In genomic region chr6:2127484-2127911, GRCh38 we compare ENCODE assay signal across 8 cellular contexts.
DNase-seq lines count a peak whose midpoint lies in the region; ATAC-seq and TF ChIP-seq lines count a peak whose summit lies in the region.

No MANE protein-coding gene starts in this region.

- 59 to 77% (median 68%) methylated on average over 11 to 12 of the region's 12 CpGs for WGBS in adrenal gland, 4 donors

- H3K9me3 Mint-ChIP-seq in mesothelial cell of epicardium, result no peaks in the 10 kb centered on the region

- H3K36me3 Mint-ChIP-seq in mesothelial cell of epicardium, result no peaks in the 10 kb centered on the region

- TF ChIP-seq POLR2A in adrenal gland (IDR thresholded peaks at IDR 0.05), result no peak

- intact Hi-C loops in adrenal gland (cut with DNase I), result no loop called here

- H3K27ac ChIP-seq in adrenal gland, result peak overlapping the region in 2 of 5 donors; percentile 1 to 44
- peak overlapping the region in 11 of 21 experiments; percentile 19 to 80 (median 51) for H3K27ac ChIP-seq in skin epidermis

- H3K4me1 Mint-ChIP-seq in mesothelial cell of epicardium, result peaks cover 12% of the 10 kb centered on the region

- no peaks in the 10 kb centered on the region for H3K27me3 Mint-ChIP-seq in mesothelial cell of epicardium (ENCODE audit: low read depth)

- no peaks in the 10 kb centered on the region for H3K36me3 ChIP-seq in adrenal gland (replicated peaks in 1 of 2)

- H3K4me3 Mint-ChIP-seq in mesothelial cell of epicardium, result no peak overlapping the region

- peak; percentile 54 for ATAC-seq in HG03442 (IDR thresholded peaks at IDR 0.05; ENCODE audit: unreplicated experiment)

- TF ChIP-seq CTCF in GM10266 (IDR thresholded peaks at IDR 0.05; ENCODE audit: control insufficient read depth, insufficient read depth, low read depth, missing control alignments), result no peak
- TF ChIP-seq CTCF in adrenal gland (IDR thresholded peaks at IDR 0.05), result no peak
- TF ChIP-seq CTCF in mesothelial cell of epicardium (IDR thresholded peaks at IDR 0.05; ENCODE audit: unreplicated experiment), result no peak

- H3K4me3 ChIP-seq in adrenal gland (no peak overlapping the region), skin epidermis (no peak overlapping the region)

- H3K9me3 ChIP-seq in adrenal gland (replicated peaks in 1 of 3), result no peaks in the 10 kb centered on the region

- no peaks in the 10 kb centered on the region for H3K27me3 ChIP-seq in adrenal gland

- H3K27ac Mint-ChIP-seq in mesothelial cell of epicardium, result no peak overlapping the region

- peaks cover 0 to 5% of the 10 kb centered on the region in 2 donors for H3K4me1 ChIP-seq in adrenal gland (replicated peaks in 1 of 2)

- DNase-seq in GM10266 (ENCODE audit: extremely low spot score), result peak; percentile 40
- peak in 5 of 7 donors; percentile 20 to 69 (median 46) for DNase-seq in adrenal gland
- no peak for DNase-seq in mesothelial cell of epicardium (ENCODE audit: low spot score in 2 of 2, unreplicated experiment in 2 of 2)
- no peak for DNase-seq in DMS79 (lab: John Stamatoyannopoulos, UW)
- no peak for DNase-seq in NOMO-1 treated with dmso at 0.1 percent for 144 hours (lab: John Stamatoyannopoulos, UW; ENCODE audit: unreplicated experiment)
- DNase-seq in NCI-H526 (lab: John Stamatoyannopoulos, UW), result no peak

Comparison
In these comparisons a context has a peak if more than half of its experiments do, and no peak if none do; other contexts are left out.
1. DNase-seq: peak in GM10266 (single experiment) and adrenal gland (5 of 7); none in mesothelial cell of epicardium (0 of 2), DMS79 (single experiment), NOMO-1 treated with dmso at 0.1 percent for 144 hours (single experiment) and NCI-H526 (0 of 2).